In genomic region chr1:175319912-175320230, GRCh38 we compare ENCODE assay signal across 8 cellular contexts.
DNase-seq lines count a peak whose midpoint lies in the region; ATAC-seq and TF ChIP-seq lines count a peak whose summit lies in the region.
"Had no signal": no experiment of that assay in that cellular context is flagged by ENCODE, and none has a peak within 500 bp of the region (broad histone marks: within the 10 kb centered on the region; RNA-seq: fewer than 3 reads in every experiment).

No MANE protein-coding gene starts in this region.

- H4K91ac ChIP-seq in trophoblast cell (ENCODE audit: low read depth, low read length), result no peak overlapping the region

- peaks cover 7% of the 10 kb centered on the region for H3K9me3 Mint-ChIP-seq in HFFc6

- TF ChIP-seq CTCF in HFFc6 (IDR thresholded peaks at IDR 0.05) (peak; percentile 44; the same call in 1 of the 2 replicates), Loucy (conservative IDR thresholded peaks at IDR 0.05; ENCODE audit: low read length) (peak; percentile 13; the same call in 1 of the 2 replicates)

- no peaks in the 10 kb centered on the region for H4K20me1 ChIP-seq in Loucy (ENCODE audit: insufficient read depth, low read length, poor library complexity, severe bottlenecking)

- H3K79me2 ChIP-seq in Loucy (ENCODE audit: insufficient read depth, low read length), result no peaks in the 10 kb centered on the region
- no peaks in the 10 kb centered on the region for H3K79me2 ChIP-seq in trophoblast cell (ENCODE audit: control insufficient read depth, insufficient read depth, low read length, poor library complexity)

- no peak overlapping the region for H2AK5ac ChIP-seq in trophoblast cell (ENCODE audit: low read length)

- no peaks in the 10 kb centered on the region for H3K4me1 Mint-ChIP-seq in HFFc6 (ENCODE audit: low read depth)

- H3K9me3 ChIP-seq in Loucy (ENCODE audit: insufficient read depth, low read depth, low read length) (no peaks in the 10 kb centered on the region), trophoblast cell (ENCODE audit: insufficient read depth, low read depth, low read length) (no peaks in the 10 kb centered on the region)

- no peak overlapping the region for H3K14ac ChIP-seq in trophoblast cell (ENCODE audit: low read length)

- peak overlapping the region; percentile 27 for H2BK12ac ChIP-seq in trophoblast cell (ENCODE audit: low read length)

- H3K4me3 ChIP-seq in Loucy (ENCODE audit: low read length, poor library complexity, severe bottlenecking) (no peak overlapping the region), trophoblast cell (ENCODE audit: low read depth, low read length) (no peak overlapping the region)

- no peak overlapping the region for H2BK120ac ChIP-seq in trophoblast cell (ENCODE audit: insufficient read depth, low read length, poor library complexity)

- peaks cover 7% of the 10 kb centered on the region for H3K79me1 ChIP-seq in trophoblast cell (ENCODE audit: low read length)

- no peaks in the 10 kb centered on the region for H3K9me2 ChIP-seq in Loucy (replicated peaks; ENCODE audit: low read depth, low read length)

- WGBS in trophoblast cell (ENCODE audit: extremely low coverage, insufficient coverage, insufficient read length), result no CpG with 5 or more reads among the region's 1 CpG

- H3K27me3 ChIP-seq in Loucy (ENCODE audit: insufficient read depth, low read length, poor library complexity, severe bottlenecking) (no peaks in the 10 kb centered on the region), trophoblast cell (ENCODE audit: insufficient read depth, low read length) (no peaks in the 10 kb centered on the region)

- H3K27ac Mint-ChIP-seq in HFFc6, result no peak overlapping the region

- DNase-seq in HFFc6 (no peak), trophoblast cell (no peak), DMS153 (lab: John Stamatoyannopoulos, UW) (no peak)

- H3K27me3 Mint-ChIP-seq in HFFc6 (ENCODE audit: insufficient read depth), result peaks cover 2% of the 10 kb centered on the region; the same call in 1 of the 2 replicates

- no peak overlapping the region for H4K12ac ChIP-seq in trophoblast cell (ENCODE audit: low read depth, low read length)

- ATAC-seq in GM18868 (IDR thresholded peaks at IDR 0.05; ENCODE audit: unreplicated experiment) (peak; percentile 31), HG03460 (IDR thresholded peaks at IDR 0.05; ENCODE audit: unreplicated experiment) (no peak), GM18519 (IDR thresholded peaks at IDR 0.05; ENCODE audit: low FRiP score, unreplicated experiment) (no peak)

- H3K4me1 ChIP-seq in Loucy (ENCODE audit: insufficient read depth, low read length, poor library complexity, severe bottlenecking), result peaks cover 25% of the 10 kb centered on the region
- H3K4me1 ChIP-seq in trophoblast cell (ENCODE audit: control insufficient read depth in 1 of 2, insufficient read depth in 2 of 2, low read length in 2 of 2), result peaks cover 5 to 7% of the 10 kb centered on the region in 2 experiments

- no peak overlapping the region for H3K4me3 Mint-ChIP-seq in HFFc6

- H3K36me3 Mint-ChIP-seq in HFFc6 (ENCODE audit: low read depth), result no peaks in the 10 kb centered on the region

- peak overlapping the region; percentile 28 for H3K4me2 ChIP-seq in Loucy (ENCODE audit: low read depth, low read length, poor library complexity, severe bottlenecking)
- H3K4me2 ChIP-seq in trophoblast cell (ENCODE audit: low read length), result no peak overlapping the region

- H3K18ac ChIP-seq in trophoblast cell (ENCODE audit: low read length), result no peak overlapping the region

- H2AFZ ChIP-seq in Loucy (ENCODE audit: low read length) (no peak overlapping the region), trophoblast cell (ENCODE audit: insufficient read depth, low read length, poor library complexity) (no peak overlapping the region)

- no peaks in the 10 kb centered on the region for H3F3A ChIP-seq in Loucy (ENCODE audit: low read depth)

- no peak overlapping the region for H4K8ac ChIP-seq in trophoblast cell (ENCODE audit: low read depth, low read length)

- H3K27ac ChIP-seq in trophoblast cell (ENCODE audit: low read depth, low read length), result no peak overlapping the region
- H3K27ac ChIP-seq: SK-N-MC had no signal

- no peak overlapping the region for H2BK5ac ChIP-seq in trophoblast cell (ENCODE audit: low read depth, low read length, poor library complexity)

- H3K9ac ChIP-seq in Loucy (ENCODE audit: low read depth, low read length, poor library complexity, severe bottlenecking), result no peak overlapping the region
- H3K9ac ChIP-seq in trophoblast cell (ENCODE audit: low read length), result no peak overlapping the region

- H3K4ac ChIP-seq in trophoblast cell (ENCODE audit: low read depth, low read length), result no peak overlapping the region

- no peaks in the 10 kb centered on the region for H3K36me3 ChIP-seq in Loucy (ENCODE audit: insufficient read depth, low read length)
- no peaks in the 10 kb centered on the region for H3K36me3 ChIP-seq in trophoblast cell (ENCODE audit: control insufficient read depth in 1 of 2, insufficient read depth in 2 of 2, low read length in 2 of 2)

- no peak overlapping the region for H3K23ac ChIP-seq in trophoblast cell (ENCODE audit: low read length)
